Comparison of ENCODE assay signal across 1 cellular context in genomic region chr10:9211228-9211627, GRCh38.
TF ChIP-seq lines count a peak whose summit lies in the region.

No MANE protein-coding gene starts in this region.

TF ChIP-seq in SK-N-SH, 30 proteins besides CTCF, POLR2A, EP300 and RAD21 (continued from another document):
- TF ChIP-seq YY1 (IDR thresholded peaks at IDR 0.05; ENCODE audit: low read depth) (no peak), TEAD4 (IDR thresholded peaks at IDR 0.05; ENCODE audit: borderline replicate concordance, insufficient read depth) (no peak), PBX3 (IDR thresholded peaks at IDR 0.05) (no peak), GABPA (IDR thresholded peaks at IDR 0.05; ENCODE audit: low read depth) (no peak)
- TF ChIP-seq, protein P1, sequence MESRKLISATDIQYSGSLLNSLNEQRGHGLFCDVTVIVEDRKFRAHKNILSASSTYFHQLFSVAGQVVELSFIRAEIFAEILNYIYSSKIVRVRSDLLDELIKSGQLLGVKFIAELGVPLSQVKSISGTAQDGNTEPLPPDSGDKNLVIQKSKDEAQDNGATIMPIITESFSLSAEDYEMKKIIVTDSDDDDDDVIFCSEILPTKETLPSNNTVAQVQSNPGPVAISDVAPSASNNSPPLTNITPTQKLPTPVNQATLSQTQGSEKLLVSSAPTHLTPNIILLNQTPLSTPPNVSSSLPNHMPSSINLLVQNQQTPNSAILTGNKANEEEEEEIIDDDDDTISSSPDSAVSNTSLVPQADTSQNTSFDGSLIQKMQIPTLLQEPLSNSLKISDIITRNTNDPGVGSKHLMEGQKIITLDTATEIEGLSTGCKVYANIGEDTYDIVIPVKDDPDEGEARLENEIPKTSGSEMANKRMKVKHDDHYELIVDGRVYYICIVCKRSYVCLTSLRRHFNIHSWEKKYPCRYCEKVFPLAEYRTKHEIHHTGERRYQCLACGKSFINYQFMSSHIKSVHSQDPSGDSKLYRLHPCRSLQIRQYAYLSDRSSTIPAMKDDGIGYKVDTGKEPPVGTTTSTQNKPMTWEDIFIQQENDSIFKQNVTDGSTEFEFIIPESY (IDR thresholded peaks at IDR 0.05; ENCODE audit: borderline replicate concordance, low read depth) = no peak
